In the genomic region with DNA sequence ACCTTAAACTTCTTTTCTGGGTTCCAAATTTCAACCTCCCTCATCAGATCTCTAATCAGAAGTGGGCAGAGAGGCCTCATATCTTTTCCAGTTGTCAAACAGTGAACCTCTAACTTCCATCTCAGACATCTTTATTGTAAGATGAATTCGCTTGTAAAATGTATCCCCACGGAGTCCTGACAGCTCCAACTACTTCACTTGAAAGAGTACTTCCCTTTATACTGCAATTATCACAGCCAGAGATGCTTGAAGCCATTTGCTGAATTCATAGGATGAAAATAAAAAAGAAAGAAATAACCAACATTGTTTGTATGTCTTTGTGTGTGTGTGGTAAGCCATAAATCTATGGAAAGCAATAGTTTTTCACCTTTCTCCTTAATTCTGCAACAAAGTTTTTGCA, we compare ENCODE assay signal across 22 cellular contexts.
"Had no signal": no experiment of that assay in that cellular context is flagged by ENCODE, and none has a peak within 500 bp of the region (broad histone marks: within the 10 kb centered on the region; RNA-seq: fewer than 3 reads in every experiment).

No MANE protein-coding gene starts in this region.

- H3K9me3 ChIP-seq: SJSA1 had no signal

- H3K27ac ChIP-seq: HL-60, SJSA1, SK-N-MC had no signal

- H3K4me1 ChIP-seq: SJSA1 had no signal

- H3K4me3 ChIP-seq: SJSA1, SK-N-MC had no signal

- DNase-seq: KBM-7; MV-4-11; NCI-H1048; NCI-H1105; NCI-H1436; NCI-H187; NCI-H2029; NCI-H2107; NCI-H2171 treated with DMSO at 0.1 percent for 48 hours; NCI-H345; NCI-H446 treated with DMSO at 0.1 percent for 48 hours; NCI-H510A treated with DMSO at 0.1 percent for 48 hours; NCI-H526; NCI-H748 treated with DMSO at 0.1 percent for 48 hours; NK-92 treated with Interleukin-12 subunit alpha and Interleukin-12 subunit beta, amount 100 ng/mL, for 24 hours; OCI-M1; Right ventricle myocardium superior; RPMI8226; SIG-M5 had no signal

- H3K27me3 ChIP-seq: SJSA1 had no signal

- H3K36me3 ChIP-seq: SJSA1 had no signal
